2 cellular contexts compared by ENCODE assay signal in genomic region chr6:14015964-14016363, GRCh38.
TF ChIP-seq lines count a peak whose summit lies in the region.

No MANE protein-coding gene starts in this region.

TF ChIP-seq in GM23338, 12 proteins besides CTCF, POLR2A, EP300 and RAD21:
- TF ChIP-seq STAT1 (IDR thresholded peaks at IDR 0.05; ENCODE audit: unreplicated experiment): no peak
- TF ChIP-seq, protein P1, sequence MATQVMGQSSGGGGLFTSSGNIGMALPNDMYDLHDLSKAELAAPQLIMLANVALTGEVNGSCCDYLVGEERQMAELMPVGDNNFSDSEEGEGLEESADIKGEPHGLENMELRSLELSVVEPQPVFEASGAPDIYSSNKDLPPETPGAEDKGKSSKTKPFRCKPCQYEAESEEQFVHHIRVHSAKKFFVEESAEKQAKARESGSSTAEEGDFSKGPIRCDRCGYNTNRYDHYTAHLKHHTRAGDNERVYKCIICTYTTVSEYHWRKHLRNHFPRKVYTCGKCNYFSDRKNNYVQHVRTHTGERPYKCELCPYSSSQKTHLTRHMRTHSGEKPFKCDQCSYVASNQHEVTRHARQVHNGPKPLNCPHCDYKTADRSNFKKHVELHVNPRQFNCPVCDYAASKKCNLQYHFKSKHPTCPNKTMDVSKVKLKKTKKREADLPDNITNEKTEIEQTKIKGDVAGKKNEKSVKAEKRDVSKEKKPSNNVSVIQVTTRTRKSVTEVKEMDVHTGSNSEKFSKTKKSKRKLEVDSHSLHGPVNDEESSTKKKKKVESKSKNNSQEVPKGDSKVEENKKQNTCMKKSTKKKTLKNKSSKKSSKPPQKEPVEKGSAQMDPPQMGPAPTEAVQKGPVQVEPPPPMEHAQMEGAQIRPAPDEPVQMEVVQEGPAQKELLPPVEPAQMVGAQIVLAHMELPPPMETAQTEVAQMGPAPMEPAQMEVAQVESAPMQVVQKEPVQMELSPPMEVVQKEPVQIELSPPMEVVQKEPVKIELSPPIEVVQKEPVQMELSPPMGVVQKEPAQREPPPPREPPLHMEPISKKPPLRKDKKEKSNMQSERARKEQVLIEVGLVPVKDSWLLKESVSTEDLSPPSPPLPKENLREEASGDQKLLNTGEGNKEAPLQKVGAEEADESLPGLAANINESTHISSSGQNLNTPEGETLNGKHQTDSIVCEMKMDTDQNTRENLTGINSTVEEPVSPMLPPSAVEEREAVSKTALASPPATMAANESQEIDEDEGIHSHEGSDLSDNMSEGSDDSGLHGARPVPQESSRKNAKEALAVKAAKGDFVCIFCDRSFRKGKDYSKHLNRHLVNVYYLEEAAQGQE (IDR thresholded peaks at IDR 0.05; ENCODE audit: unreplicated experiment): no peak
- no peak for TF ChIP-seq JUNB (IDR thresholded peaks at IDR 0.05; ENCODE audit: unreplicated experiment)
- TF ChIP-seq, protein P2, sequence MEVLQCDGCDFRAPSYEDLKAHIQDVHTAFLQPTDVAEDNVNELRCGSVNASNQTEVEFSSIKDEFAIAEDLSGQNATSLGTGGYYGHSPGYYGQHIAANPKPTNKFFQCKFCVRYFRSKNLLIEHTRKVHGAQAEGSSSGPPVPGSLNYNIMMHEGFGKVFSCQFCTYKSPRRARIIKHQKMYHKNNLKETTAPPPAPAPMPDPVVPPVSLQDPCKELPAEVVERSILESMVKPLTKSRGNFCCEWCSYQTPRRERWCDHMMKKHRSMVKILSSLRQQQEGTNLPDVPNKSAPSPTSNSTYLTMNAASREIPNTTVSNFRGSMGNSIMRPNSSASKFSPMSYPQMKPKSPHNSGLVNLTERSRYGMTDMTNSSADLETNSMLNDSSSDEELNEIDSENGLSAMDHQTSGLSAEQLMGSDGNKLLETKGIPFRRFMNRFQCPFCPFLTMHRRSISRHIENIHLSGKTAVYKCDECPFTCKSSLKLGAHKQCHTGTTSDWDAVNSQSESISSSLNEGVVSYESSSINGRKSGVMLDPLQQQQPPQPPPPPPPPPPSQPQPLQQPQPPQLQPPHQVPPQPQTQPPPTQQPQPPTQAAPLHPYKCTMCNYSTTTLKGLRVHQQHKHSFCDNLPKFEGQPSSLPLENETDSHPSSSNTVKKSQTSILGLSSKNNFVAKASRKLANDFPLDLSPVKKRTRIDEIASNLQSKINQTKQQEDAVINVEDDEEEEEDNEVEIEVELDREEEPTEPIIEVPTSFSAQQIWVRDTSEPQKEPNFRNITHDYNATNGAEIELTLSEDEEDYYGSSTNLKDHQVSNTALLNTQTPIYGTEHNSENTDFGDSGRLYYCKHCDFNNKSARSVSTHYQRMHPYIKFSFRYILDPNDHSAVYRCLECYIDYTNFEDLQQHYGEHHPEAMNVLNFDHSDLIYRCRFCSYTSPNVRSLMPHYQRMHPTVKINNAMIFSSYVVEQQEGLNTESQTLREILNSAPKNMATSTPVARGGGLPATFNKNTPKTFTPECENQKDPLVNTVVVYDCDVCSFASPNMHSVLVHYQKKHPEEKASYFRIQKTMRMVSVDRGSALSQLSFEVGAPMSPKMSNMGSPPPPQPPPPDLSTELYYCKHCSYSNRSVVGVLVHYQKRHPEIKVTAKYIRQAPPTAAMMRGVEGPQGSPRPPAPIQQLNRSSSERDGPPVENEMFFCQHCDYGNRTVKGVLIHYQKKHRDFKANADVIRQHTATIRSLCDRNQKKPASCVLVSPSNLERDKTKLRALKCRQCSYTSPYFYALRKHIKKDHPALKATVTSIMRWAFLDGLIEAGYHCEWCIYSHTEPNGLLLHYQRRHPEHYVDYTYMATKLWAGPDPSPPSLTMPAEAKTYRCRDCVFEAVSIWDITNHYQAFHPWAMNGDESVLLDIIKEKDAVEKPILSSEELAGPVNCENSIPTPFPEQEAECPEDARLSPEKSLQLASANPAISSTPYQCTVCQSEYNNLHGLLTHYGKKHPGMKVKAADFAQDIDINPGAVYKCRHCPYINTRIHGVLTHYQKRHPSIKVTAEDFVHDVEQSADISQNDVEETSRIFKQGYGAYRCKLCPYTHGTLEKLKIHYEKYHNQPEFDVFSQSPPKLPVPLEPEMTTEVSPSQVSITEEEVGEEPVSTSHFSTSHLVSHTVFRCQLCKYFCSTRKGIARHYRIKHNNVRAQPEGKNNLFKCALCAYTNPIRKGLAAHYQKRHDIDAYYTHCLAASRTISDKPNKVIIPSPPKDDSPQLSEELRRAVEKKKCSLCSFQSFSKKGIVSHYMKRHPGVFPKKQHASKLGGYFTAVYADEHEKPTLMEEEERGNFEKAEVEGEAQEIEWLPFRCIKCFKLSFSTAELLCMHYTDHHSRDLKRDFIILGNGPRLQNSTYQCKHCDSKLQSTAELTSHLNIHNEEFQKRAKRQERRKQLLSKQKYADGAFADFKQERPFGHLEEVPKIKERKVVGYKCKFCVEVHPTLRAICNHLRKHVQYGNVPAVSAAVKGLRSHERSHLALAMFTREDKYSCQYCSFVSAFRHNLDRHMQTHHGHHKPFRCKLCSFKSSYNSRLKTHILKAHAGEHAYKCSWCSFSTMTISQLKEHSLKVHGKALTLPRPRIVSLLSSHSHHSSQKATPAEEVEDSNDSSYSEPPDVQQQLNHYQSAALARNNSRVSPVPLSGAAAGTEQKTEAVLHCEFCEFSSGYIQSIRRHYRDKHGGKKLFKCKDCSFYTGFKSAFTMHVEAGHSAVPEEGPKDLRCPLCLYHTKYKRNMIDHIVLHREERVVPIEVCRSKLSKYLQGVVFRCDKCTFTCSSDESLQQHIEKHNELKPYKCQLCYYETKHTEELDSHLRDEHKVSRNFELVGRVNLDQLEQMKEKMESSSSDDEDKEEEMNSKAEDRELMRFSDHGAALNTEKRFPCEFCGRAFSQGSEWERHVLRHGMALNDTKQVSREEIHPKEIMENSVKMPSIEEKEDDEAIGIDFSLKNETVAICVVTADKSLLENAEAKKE (CRISPR knock-in tag; IDR thresholded peaks at IDR 0.05): no peak
- no peak for TF ChIP-seq EZH2phosphoT487 (IDR thresholded peaks at IDR 0.05; ENCODE audit: unreplicated experiment)
- TF ChIP-seq ETS1 (IDR thresholded peaks at IDR 0.05): no peak
- no peak for TF ChIP-seq POLR2AphosphoS5 (IDR thresholded peaks at IDR 0.05; ENCODE audit: low read depth)
- TF ChIP-seq NANOG (IDR thresholded peaks at IDR 0.05; ENCODE audit: borderline replicate concordance): no peak
- no peak for TF ChIP-seq ZNF331 (CRISPR knock-in tag; IDR thresholded peaks at IDR 0.05; ENCODE audit: low read depth)
- no peak for TF ChIP-seq ZNF114 (CRISPR knock-in tag; IDR thresholded peaks at IDR 0.05)
- TF ChIP-seq CREB1 (CRISPR knock-in tag; IDR thresholded peaks at IDR 0.05; ENCODE audit: low read depth): no peak
- no peak for TF ChIP-seq EZH2 (IDR thresholded peaks at IDR 0.05; ENCODE audit: low read depth, unreplicated experiment)

TF ChIP-seq in IMR-90, 13 proteins besides CTCF, POLR2A, EP300 and RAD21:
- TF ChIP-seq MAFK (IDR thresholded peaks at IDR 0.05; ENCODE audit: low read depth, low read length) (no peak), BHLHE40 (IDR thresholded peaks at IDR 0.05; ENCODE audit: low read depth, low read length) (no peak), SMC3 (IDR thresholded peaks at IDR 0.05; ENCODE audit: low read depth, low read length) (no peak), ELK1 (IDR thresholded peaks at IDR 0.05; ENCODE audit: borderline replicate concordance, low read depth, low read length) (no peak), MXI1 (IDR thresholded peaks at IDR 0.05; ENCODE audit: borderline replicate concordance, low read depth, low read length) (no peak), CEBPB (IDR thresholded peaks at IDR 0.05; ENCODE audit: low read depth, low read length) (no peak)
- TF ChIP-seq, protein P3, sequence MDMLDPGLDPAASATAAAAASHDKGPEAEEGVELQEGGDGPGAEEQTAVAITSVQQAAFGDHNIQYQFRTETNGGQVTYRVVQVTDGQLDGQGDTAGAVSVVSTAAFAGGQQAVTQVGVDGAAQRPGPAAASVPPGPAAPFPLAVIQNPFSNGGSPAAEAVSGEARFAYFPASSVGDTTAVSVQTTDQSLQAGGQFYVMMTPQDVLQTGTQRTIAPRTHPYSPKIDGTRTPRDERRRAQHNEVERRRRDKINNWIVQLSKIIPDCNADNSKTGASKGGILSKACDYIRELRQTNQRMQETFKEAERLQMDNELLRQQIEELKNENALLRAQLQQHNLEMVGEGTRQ (IDR thresholded peaks at IDR 0.05; ENCODE audit: low read depth, low read length): no peak
TF ChIP-seq in IMR-90: peak in this region for 0.
